Comparison of ENCODE assay signal across 21 cellular contexts in the genomic region with DNA sequence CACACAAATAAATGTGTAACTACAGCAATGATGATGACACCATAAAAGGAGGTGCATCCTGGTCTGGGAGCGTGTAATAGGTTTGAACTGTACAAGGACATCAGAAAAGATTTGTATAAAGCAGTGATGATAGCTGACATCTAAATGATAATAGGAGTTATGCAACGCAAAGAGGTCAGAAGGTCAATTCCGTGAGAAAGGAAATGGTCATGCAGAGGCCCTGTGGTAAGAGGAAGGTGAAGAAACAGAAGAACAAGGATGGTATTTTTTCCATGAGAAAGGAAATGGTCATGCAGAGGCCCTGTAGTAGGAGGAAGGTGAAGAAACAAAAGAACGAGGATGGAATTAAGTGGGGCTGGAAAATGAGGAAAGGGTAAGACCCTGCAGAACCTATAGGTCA.
"Had no signal": no experiment of that assay in that cellular context is flagged by ENCODE, and none has a peak within 500 bp of the region (broad histone marks: within the 10 kb centered on the region; RNA-seq: fewer than 3 reads in every experiment).

No MANE protein-coding gene starts in this region.

- H3K36me3 Mint-ChIP-seq: brain, immature natural killer cell, type B pancreatic cell had no signal

- H3K27ac Mint-ChIP-seq: activated CD8-positive, alpha-beta T cell treated with anti-CD3 and anti-CD28 coated beads, Interleukin-2, amount 10 ng/mL, durations not matched to agents 7 days and 5 days; activated naive CD8-positive, alpha-beta T cell treated with anti-CD3 and anti-CD28 coated beads, Interleukin-2, amount 50 U/mL, for 24 hours; activated T-helper 1 cell treated with anti-CD3 and anti-CD28 coated beads, Interleukin-12 subunit alpha, Interleukin-12 subunit beta, Interleukin-2, Interleukin-4 antibody, amounts not matched to agents 30 ng/mL and 10 ng/mL and 1 ng/mL, durations not matched to agents 14 hours and 24 hours and 36 hours; brain; dendritic cell treated with granulocyte-macrophage colony-stimulating factor and Interleukin-4, amounts not matched to agents 40 ng/mL and 50 ng/mL, for 4 days; T-helper 2 cell treated with Interferon-gamma antibody and Interleukin-4, amounts not matched to agents 5 μg/mL and 100 μg/mL, for 36 hours; type B pancreatic cell had no signal

- H3K27me3 Mint-ChIP-seq: dendritic cell treated with granulocyte-macrophage colony-stimulating factor and Interleukin-4, amounts not matched to agents 40 ng/mL and 50 ng/mL, for 4 days; type B pancreatic cell had no signal

- DNase-seq: activated CD4-positive, alpha-beta T cell treated with anti-CD3 and anti-CD28 coated beads for 1 hour; activated CD4-positive, alpha-beta T cell treated with anti-CD3 and anti-CD28 coated beads, Interleukin-2, amount 50 U/mL, for 1 hour; activated CD8-positive, alpha-beta T cell treated with anti-CD3 and anti-CD28 coated beads, Interleukin-2, amount 10 ng/mL, durations not matched to agents 7 days and 5 days; activated gamma-delta T cell; activated naive CD4-positive, alpha-beta T cell treated with anti-CD3 and anti-CD28 coated beads, Interleukin-2, amount 50 U/mL, for 16 hours; activated naive CD8-positive, alpha-beta T cell treated with anti-CD3 and anti-CD28 coated beads, Interleukin-2, amount 50 U/mL, for 24 hours; anterior cingulate cortex; effector CD8-positive, alpha-beta T cell; glutamatergic neuron; immature natural killer cell; ovary; stimulated activated CD4-positive, alpha-beta T cell treated with anti-CD3 and anti-CD28 coated beads, Interleukin-4, amount 100 ng/mL, for 24 hours; stimulated activated naive CD4-positive, alpha-beta T cell treated with Interleukin-2 at 50 U/mL for 16 hours; WERI-Rb-1 had no signal

- ATAC-seq: activated CD8-positive, alpha-beta T cell treated with anti-CD3 and anti-CD28 coated beads, Interleukin-2, amount 10 ng/mL, durations not matched to agents 7 days and 5 days; activated naive CD8-positive, alpha-beta T cell treated with anti-CD3 and anti-CD28 coated beads, Interleukin-2, amount 50 U/mL, for 24 hours; esophagus mucosa had no signal

- H3K9me3 Mint-ChIP-seq: activated naive CD8-positive, alpha-beta T cell treated with anti-CD3 and anti-CD28 coated beads, Interleukin-2, amount 50 U/mL, for 24 hours; activated T-helper 1 cell treated with anti-CD3 and anti-CD28 coated beads, Interleukin-12 subunit alpha, Interleukin-12 subunit beta, Interleukin-2, Interleukin-4 antibody, amounts not matched to agents 30 ng/mL and 10 ng/mL and 1 ng/mL, durations not matched to agents 14 hours and 24 hours and 36 hours; dendritic cell treated with granulocyte-macrophage colony-stimulating factor and Interleukin-4, amounts not matched to agents 40 ng/mL and 50 ng/mL, for 4 days; immature natural killer cell; T-helper 2 cell treated with Interferon-gamma antibody and Interleukin-4, amounts not matched to agents 5 μg/mL and 100 μg/mL, for 36 hours; type B pancreatic cell had no signal

- H3K4me3 Mint-ChIP-seq: activated CD8-positive, alpha-beta T cell treated with anti-CD3 and anti-CD28 coated beads, Interleukin-2, amount 10 ng/mL, durations not matched to agents 7 days and 5 days; activated naive CD8-positive, alpha-beta T cell treated with anti-CD3 and anti-CD28 coated beads, Interleukin-2, amount 50 U/mL, for 24 hours; activated T-helper 1 cell treated with anti-CD3 and anti-CD28 coated beads, Interleukin-12 subunit alpha, Interleukin-12 subunit beta, Interleukin-2, Interleukin-4 antibody, amounts not matched to agents 30 ng/mL and 10 ng/mL and 1 ng/mL, durations not matched to agents 14 hours and 24 hours and 36 hours; brain; dendritic cell treated with granulocyte-macrophage colony-stimulating factor and Interleukin-4, amounts not matched to agents 40 ng/mL and 50 ng/mL, for 4 days; immature natural killer cell; nephron; T-helper 2 cell treated with Interferon-gamma antibody and Interleukin-4, amounts not matched to agents 5 μg/mL and 100 μg/mL, for 36 hours; type B pancreatic cell had no signal
